Comparison of ENCODE assay signal across 29 cellular contexts in genomic region chr7:32522746-32523145, GRCh38.
"Had no signal": no experiment of that assay in that cellular context is flagged by ENCODE, and none has a peak within 500 bp of the region (broad histone marks: within the 10 kb centered on the region; RNA-seq: fewer than 3 reads in every experiment).

No MANE protein-coding gene starts in this region.

- H3K36me3 ChIP-seq: left lung, lower lobe of right lung, pancreas, prostate gland, suprapubic skin, thoracic aorta, tibial artery, upper lobe of right lung had no signal

- H3K4me3 ChIP-seq: left lung, lower lobe of right lung, pancreas, prostate gland, skin epidermis, suprapubic skin, thoracic aorta, tibial artery, upper lobe of right lung had no signal

- H3K4me1 Mint-ChIP-seq: nephron, neural crest cell had no signal

- H3K27ac Mint-ChIP-seq: nephron had no signal

- H3K4me3 Mint-ChIP-seq: immature natural killer cell; naive thymus-derived CD8-positive, alpha-beta T cell; nephron; neural crest cell; stimulated activated naive B cell treated with anti-CD40 and anti-IgM and Interleukin-4, amounts not matched to agents 10 μg/mL and 1 μg/mL and 100 μg/mL, for 72 hours had no signal

- H3K27me3 Mint-ChIP-seq: naive thymus-derived CD8-positive, alpha-beta T cell; stimulated activated naive B cell treated with anti-CD40 and anti-IgM and Interleukin-4, amounts not matched to agents 10 μg/mL and 1 μg/mL and 100 μg/mL, for 72 hours had no signal

- H3K27ac ChIP-seq: left lung, lower lobe of right lung, pancreas, prostate gland, skin epidermis, suprapubic skin, thoracic aorta, tibial artery, upper lobe of right lung had no signal

- DNase-seq: hypothalamus; immature natural killer cell; kidney; left colon; left lung; lower lobe of right lung; mammary epithelial cell; mesenchymal stem cell; naive thymus-derived CD8-positive, alpha-beta T cell; nucleus accumbens; pancreas; posterior cingulate gyrus; retina; right cardiac atrium; stimulated activated CD4-positive, alpha-beta T cell treated with anti-CD3 and anti-CD28 coated beads, Interleukin-12 subunit alpha, Interleukin-12 subunit beta, amount 100 ng/mL, for 4 hours; stimulated activated CD4-positive, alpha-beta T cell treated with anti-CD3 and anti-CD28 coated beads, Interleukin-15, amount 100 ng/mL, for 24 hours; stimulated activated CD4-positive, alpha-beta T cell treated with anti-CD3 and anti-CD28 coated beads, Interleukin-2, amount 100 ng/mL, for 24 hours; stimulated activated CD4-positive, alpha-beta T cell treated with anti-CD3 and anti-CD28 coated beads, Interleukin-4, amount 100 ng/mL, for 1 hour; stimulated activated naive B cell treated with anti-CD40 and anti-IgM and Interleukin-4, amounts not matched to agents 10 μg/mL and 1 μg/mL and 100 μg/mL, for 72 hours; stimulated activated naive CD8-positive, alpha-beta T cell treated with anti-CD3 and anti-CD28 coated beads, Interleukin-15, Interleukin-2, amounts not matched to agents 100 U/mL and 50 U/mL, for 24 hours; tibial artery; upper lobe of right lung had no signal

- H3K4me1 ChIP-seq: left lung, lower lobe of right lung, pancreas, prostate gland, tibial artery, upper lobe of right lung had no signal

- ATAC-seq: left colon; left lung; lower lobe of right lung; naive thymus-derived CD8-positive, alpha-beta T cell; pancreas; right cardiac atrium; sciatic nerve; stimulated activated naive B cell treated with anti-CD40 and anti-IgM and Interleukin-4, amounts not matched to agents 10 μg/mL and 1 μg/mL and 100 μg/mL, for 72 hours; stimulated activated naive CD8-positive, alpha-beta T cell treated with anti-CD3 and anti-CD28 coated beads, Interleukin-15, Interleukin-2, amounts not matched to agents 100 U/mL and 50 U/mL, for 24 hours; upper lobe of right lung had no signal

- H3K27me3 ChIP-seq: left lung, pancreas, suprapubic skin, tibial artery, upper lobe of right lung had no signal

- H3K9me3 ChIP-seq: pancreas, prostate gland, suprapubic skin, thoracic aorta, tibial artery, upper lobe of right lung had no signal
